10 cellular contexts compared by ENCODE assay signal in genomic region chr3:172156309-172156998, GRCh38.
A peak's percentile ranks its signal among the peaks of the same experiment; 100 is the strongest.
DNase-seq lines count a peak whose midpoint lies in the region; ATAC-seq and TF ChIP-seq lines count a peak whose summit lies in the region.
"Had no signal": no experiment of that assay in that cellular context is flagged by ENCODE, and none has a peak within 500 bp of the region (broad histone marks: within the 10 kb centered on the region; RNA-seq: fewer than 3 reads in every experiment).

No MANE protein-coding gene starts in this region.

- peaks cover 31% of the 10 kb centered on the region for H3K4me1 ChIP-seq in H9 (ENCODE audit: insufficient read depth, low read length)
- H3K4me1 ChIP-seq in foreskin keratinocyte = peaks cover 43% of the 10 kb centered on the region
- peaks cover 83% of the 10 kb centered on the region for H3K4me1 ChIP-seq in psoas muscle
- peaks cover 68% of the 10 kb centered on the region for H3K4me1 ChIP-seq in PC-3 (ENCODE audit: insufficient read depth, low read length)

- BruUV-seq in PC-3 (replicated peaks; lab: Mats Ljungman, UMichigan) = no TSS peak

- no peaks in the 10 kb centered on the region for H3K23me2 ChIP-seq in H9 (ENCODE audit: insufficient read length, low read depth, low read length, poor library complexity, severe bottlenecking)

- H3K27me3 Mint-ChIP-seq in H9 (ENCODE audit: low read depth) = no peaks in the 10 kb centered on the region

- H3F3A ChIP-seq in PC-3 (ENCODE audit: low read length, unreplicated experiment) = no peaks in the 10 kb centered on the region

- DNase-seq in H9 = peak; percentile 58
- DNase-seq in NCI-H524 treated with DMSO at 0.1 percent for 48 hours (lab: John Stamatoyannopoulos, UW) = peak; percentile 27
- DNase-seq in foreskin keratinocyte = peak; percentile 58 to 80
- DNase-seq in psoas muscle = peak; percentile 46 to 67
- no peak for DNase-seq in PC-3
- no peak for DNase-seq in middle frontal gyrus (ENCODE audit: extremely low spot score, low spot score)
- no peak for DNase-seq in NCI-H1092 (lab: John Stamatoyannopoulos, UW)
- no peak for DNase-seq in activated CD4-positive, alpha-beta T cell treated with anti-CD3 and anti-CD28 coated beads for 4 hours
- DNase-seq: EL had no signal

- no peak overlapping the region for H2BK120ac ChIP-seq in H9 (ENCODE audit: low read depth, low read length, poor library complexity, severe bottlenecking)

- H3T11ph ChIP-seq in H9 (ENCODE audit: low read length) = no peak overlapping the region

- H3K23ac ChIP-seq in H9 (ENCODE audit: insufficient read length, low read depth, low read length) = no peak overlapping the region

- H2AK5ac ChIP-seq in H9 (ENCODE audit: insufficient read length, low read length) = no peak overlapping the region

- H3K4me3 ChIP-seq in psoas muscle = peak overlapping the region; percentile 26
- H3K4me3 ChIP-seq in PC-3 (ENCODE audit: low read length) = no peak overlapping the region
- H3K4me3 ChIP-seq: gastroesophageal sphincter had no signal

- peak overlapping the region; percentile 67 for H3K18ac ChIP-seq in H9 (ENCODE audit: insufficient read length, low read depth, low read length)

- peak overlapping the region; percentile 81; the same call in 1 of the 2 replicates for H3K14ac ChIP-seq in H9 (ENCODE audit: insufficient read depth, low read length)

- peak overlapping the region; percentile 16 to 51; a peak in 3 of 5 replicates for H3K4me3 Mint-ChIP-seq in H9

- H3K4ac ChIP-seq in H9 (ENCODE audit: low read depth, low read length) = no peak overlapping the region

- peak overlapping the region; percentile 88 to 97 (median 94); a peak in 6 of 7 replicates for H3K27ac Mint-ChIP-seq in H9

- no peak overlapping the region for H2AFZ ChIP-seq in H9 (ENCODE audit: low read length)
- H2AFZ ChIP-seq in PC-3 (ENCODE audit: low read length) = no peak overlapping the region

- POLR2A ChIA-PET in PC-3 (lab: Charles Lee; ENCODE audit: unreplicated experiment) = no interaction called here

- peak overlapping the region; percentile 93 for H3K27ac ChIP-seq in H9 (ENCODE audit: insufficient read length, low read depth, low read length)
- peak overlapping the region; percentile 42 for H3K27ac ChIP-seq in foreskin keratinocyte
- H3K27ac ChIP-seq in psoas muscle = peak overlapping the region; percentile 91
- no peak overlapping the region for H3K27ac ChIP-seq in PC-3 (ENCODE audit: low read length)

- H4K8ac ChIP-seq in H9 (replicated peaks; ENCODE audit: insufficient read length, low read depth, low read length) = no peak overlapping the region

- H2BK5ac ChIP-seq in H9 (ENCODE audit: insufficient read length, low read length) = no peak overlapping the region

- H4K91ac ChIP-seq in H9 (ENCODE audit: insufficient read length, low read depth, low read length) = no peak overlapping the region

- CTCF ChIA-PET in PC-3 (lab: Charles Lee) = no interaction called here

- no peaks in the 10 kb centered on the region for H3K9me3 Mint-ChIP-seq in H9

- H3K9me2 ChIP-seq in PC-3 (replicated peaks; ENCODE audit: low read length) = no peaks in the 10 kb centered on the region

- peaks cover 85 to 89% of the 10 kb centered on the region in 2 experiments for H3K4me1 Mint-ChIP-seq in H9

- H3K56ac ChIP-seq in H9 (ENCODE audit: insufficient read length, low read depth, low read length) = no peak overlapping the region

- H3K9ac ChIP-seq in H9 (ENCODE audit: extremely low read depth, insufficient read length, low read length) (no peak overlapping the region), PC-3 (ENCODE audit: low read length) (no peak overlapping the region)

- H3K9me3 ChIP-seq in H9 (ENCODE audit: control insufficient read depth, low read depth, low read length) (no peaks in the 10 kb centered on the region), psoas muscle (no peaks in the 10 kb centered on the region), PC-3 (ENCODE audit: low read length) (no peaks in the 10 kb centered on the region)
- H3K9me3 ChIP-seq: gastroesophageal sphincter had no signal

- H4K5ac ChIP-seq in H9 (ENCODE audit: insufficient read length, low read depth, low read length) = peak overlapping the region; percentile 90

- H3K79me1 ChIP-seq in H9 (ENCODE audit: insufficient read depth, low read depth, low read length, poor library complexity, severe bottlenecking) = peaks cover 3% of the 10 kb centered on the region

- H3K79me2 ChIP-seq in H9 (ENCODE audit: insufficient read depth, low read length) (peaks cover 5% of the 10 kb centered on the region; the same call in 1 of the 2 replicates), PC-3 (ENCODE audit: low read length) (peaks cover 87% of the 10 kb centered on the region)

- H4K20me1 ChIP-seq in H9 (ENCODE audit: control insufficient read depth, insufficient read depth, insufficient read length) = no peaks in the 10 kb centered on the region
- 0 out of 2 replicates have a peak, but pooled peaks cover 4% of the 10 kb centered on the region for H4K20me1 ChIP-seq in PC-3 (ENCODE audit: low read length)

- H3K27me3 ChIP-seq in H9 (ENCODE audit: insufficient read depth, low read length) = no peaks in the 10 kb centered on the region
- H3K27me3 ChIP-seq in foreskin keratinocyte = no peaks in the 10 kb centered on the region
- H3K27me3 ChIP-seq in psoas muscle (ENCODE audit: insufficient read depth in 3 of 3, low read length in 2 of 3) = no peaks in the 10 kb centered on the region
- H3K27me3 ChIP-seq in PC-3 (ENCODE audit: low read length) = no peaks in the 10 kb centered on the region
- H3K27me3 ChIP-seq: gastroesophageal sphincter had no signal

- intact Hi-C loops in psoas muscle (cut with DNase I) (loop anchor here in 1 of 2 donors (5.0 kb wide), 1 partner anchor 46 kb away; no protein-coding TSS in a partner anchor), PC-3 (cut with micrococcal nuclease) (no loop called here)

- H3K36me3 ChIP-seq in psoas muscle (ENCODE audit: insufficient read depth in 1 of 2, low read depth in 1 of 2) = no peaks in the 10 kb centered on the region
- H3K36me3 ChIP-seq in PC-3 (ENCODE audit: low read depth, low read length) = no peaks in the 10 kb centered on the region
- H3K36me3 ChIP-seq: gastroesophageal sphincter had no signal

- H2BK12ac ChIP-seq in H9 (ENCODE audit: insufficient read length, low read depth, low read length) = no peak overlapping the region

- no peaks in the 10 kb centered on the region; a peak in 1 of 7 replicates for H3K36me3 Mint-ChIP-seq in H9 (ENCODE audit: insufficient read depth in 1 of 3, low read depth in 3 of 3)

- TF ChIP-seq CTCF in H9 (conservative IDR thresholded peaks at IDR 0.05) (no peak), foreskin keratinocyte (conservative IDR thresholded peaks at IDR 0.05) (no peak), psoas muscle (IDR thresholded peaks at IDR 0.05) (no peak), PC-3 (conservative IDR thresholded peaks at IDR 0.05; ENCODE audit: low read depth, low read length) (no peak)

- no CpG with 5 or more reads among the region's 11 CpGs for WGBS in H9 (ENCODE audit: extremely low coverage, insufficient read length, low lambda C conversion rate)
- 36 to 58% (median 37%) methylated on average over 11 of the region's 11 CpGs for WGBS in psoas muscle, 3 donors

- no peak overlapping the region for H2BK20ac ChIP-seq in H9 (ENCODE audit: low read depth, low read length, poor library complexity, severe bottlenecking)

- H3K4me2 ChIP-seq in H9 (ENCODE audit: insufficient read depth, insufficient read length, low read length) (peak overlapping the region; percentile 51), PC-3 (ENCODE audit: low read length) (no peak overlapping the region)

- peak; percentile 65 for ATAC-seq in foreskin keratinocyte
- ATAC-seq in psoas muscle = peak; percentile 49 to 64 (median 62)
- ATAC-seq in PC-3 = no peak
- ATAC-seq: gastroesophageal sphincter had no signal

- H2BK15ac ChIP-seq in H9 (ENCODE audit: low read depth, low read length) = no peak overlapping the region

Comparison
In these comparisons a context has a peak if more than half of its experiments do, and no peak if none do; other contexts are left out.
1. DNase-seq: peak in H9 (single experiment), NCI-H524 treated with DMSO at 0.1 percent for 48 hours (single experiment), foreskin keratinocyte (2 of 2) and psoas muscle (2 of 2); none in PC-3 (single experiment), middle frontal gyrus (single experiment), NCI-H1092 (single experiment) and activated CD4-positive, alpha-beta T cell treated with anti-CD3 and anti-CD28 coated beads for 4 hours (0 of 2).